In genomic region chr4:2266181-2266580, GRCh38 we compare ENCODE assay signal across 11 cellular contexts. TPM values are rescaled to one million over a fixed set of nuclear protein-coding genes. Genes with fewer than 3 reads are reported as not detected.
A peak's percentile ranks its signal among the peaks of the same experiment; 100 is the strongest.
DNase-seq lines count a peak whose midpoint lies in the region; ATAC-seq and TF ChIP-seq lines count a peak whose summit lies in the region.
"Had no signal": no experiment of that assay in that cellular context is flagged by ENCODE, and none has a peak within 500 bp of the region (broad histone marks: within the 10 kb centered on the region; RNA-seq: fewer than 3 reads in every experiment).

No MANE protein-coding gene starts in this region.

- peak overlapping the region; percentile 26 for H3K4me2 ChIP-seq in parathyroid adenoma (ENCODE audit: low read length)

- POLR2A ChIA-PET in GM10248 (lab: Yijun Ruan, JAX) = no interaction called here

- CTCF ChIA-PET in GM10248 (lab: Yijun Ruan, JAX) = no interaction called here

- peaks cover 8 to 22% of the 10 kb centered on the region in 2 donors for H3K4me1 ChIP-seq in ascending aorta
- peaks cover 3% of the 10 kb centered on the region for H3K4me1 ChIP-seq in parathyroid adenoma

- H3K36me3 ChIP-seq in ascending aorta = no peaks in the 10 kb centered on the region
- H3K36me3 ChIP-seq in parathyroid adenoma (ENCODE audit: control insufficient read depth, insufficient read depth, low read length) = no peaks in the 10 kb centered on the region

- no peak overlapping the region for H2AFZ ChIP-seq in parathyroid adenoma

- H3K9me3 ChIP-seq in ascending aorta = no peaks in the 10 kb centered on the region
- no peaks in the 10 kb centered on the region for H3K9me3 ChIP-seq in parathyroid adenoma (ENCODE audit: control insufficient read depth, low read length)

- H3K4me3 ChIP-seq in ascending aorta (no peak overlapping the region), parathyroid adenoma (ENCODE audit: low read depth, low read length) (no peak overlapping the region)

- H3K79me2 ChIP-seq in parathyroid adenoma = no peaks in the 10 kb centered on the region

- DNase-seq in AG09319 (ENCODE audit: extremely low read depth, low read depth) (peak; percentile 32), ascending aorta (ENCODE audit: low spot score in 2 of 2) (no peak), cardiac septum (ENCODE audit: low spot score) (peak; percentile 89), DMS 273 treated with DMSO at 0.1 percent for 48 hours (lab: John Stamatoyannopoulos, UW) (no peak), GM10248 (ENCODE audit: extremely low spot score) (no peak)
- DNase-seq: ACHN, activated T-cell treated with anti-CD3 and anti-CD28 coated beads for 4 hours, GF-D8 had no signal

- no peak overlapping the region for H3K9ac ChIP-seq in parathyroid adenoma

- no peak for ATAC-seq in HG03159 (IDR thresholded peaks at IDR 0.05; ENCODE audit: unreplicated experiment)
- no peak for ATAC-seq in GM21390 (IDR thresholded peaks at IDR 0.05; ENCODE audit: unreplicated experiment)

- H3K27me3 ChIP-seq in ascending aorta (no peaks in the 10 kb centered on the region), parathyroid adenoma (ENCODE audit: control insufficient read depth, insufficient read depth, low read length) (no peaks in the 10 kb centered on the region)

- peak overlapping the region; percentile 57 to 59 for H3K27ac ChIP-seq in ascending aorta
- H3K27ac ChIP-seq in parathyroid adenoma = peak overlapping the region; percentile 22

- intact Hi-C loops in ascending aorta (cut with DNase I) (loop anchor here (10.0 kb wide), 4 partner anchors 391 to 581 kb away; partner anchors contain the start of genes ADD1, FAM53A, NSD2 and TNIP2), cardiac septum (cut with DNase I) (loop anchor here (2.0 to 5.0 kb wide), 2 partner anchors 86 to 147 kb away; no protein-coding TSS in a partner anchor)

- no peak for TF ChIP-seq CTCF in AG09319 (IDR thresholded peaks at IDR 0.05; ENCODE audit: low read depth, low read length)
- no peak for TF ChIP-seq CTCF in ascending aorta (IDR thresholded peaks at IDR 0.05)
- no peak for TF ChIP-seq CTCF in parathyroid adenoma (IDR thresholded peaks at IDR 0.05)
- TF ChIP-seq CTCF in GM10248 (IDR thresholded peaks at IDR 0.05; ENCODE audit: control extremely low read depth, extremely low read depth, low read depth, missing control alignments) = no peak

RNA-seq across cellular contexts. Expression of gene MXD4, which starts 4.3 kb away (rescaled TPM):
- total RNA-seq in ascending aorta (83.2 TPM), cardiac septum (37.9 TPM)

RNA-seq across cellular contexts. Expression of gene HAUS3, which starts 24.3 kb away (rescaled TPM):
- total RNA-seq in ascending aorta (9.0 TPM), cardiac septum (5.6 TPM)

RNA-seq across cellular contexts. Expression of gene POLN, which starts 24.3 kb away (rescaled TPM):
- total RNA-seq in ascending aorta (0.21 TPM), cardiac septum (2.3 TPM)

Comparison
In these comparisons a context has a peak if more than half of its experiments do, and no peak if none do; other contexts are left out.
1. DNase-seq: peak in AG09319 (single experiment) and cardiac septum (single experiment); none in ascending aorta (0 of 2), DMS 273 treated with DMSO at 0.1 percent for 48 hours (single experiment) and GM10248 (single experiment).